In the genomic region with DNA sequence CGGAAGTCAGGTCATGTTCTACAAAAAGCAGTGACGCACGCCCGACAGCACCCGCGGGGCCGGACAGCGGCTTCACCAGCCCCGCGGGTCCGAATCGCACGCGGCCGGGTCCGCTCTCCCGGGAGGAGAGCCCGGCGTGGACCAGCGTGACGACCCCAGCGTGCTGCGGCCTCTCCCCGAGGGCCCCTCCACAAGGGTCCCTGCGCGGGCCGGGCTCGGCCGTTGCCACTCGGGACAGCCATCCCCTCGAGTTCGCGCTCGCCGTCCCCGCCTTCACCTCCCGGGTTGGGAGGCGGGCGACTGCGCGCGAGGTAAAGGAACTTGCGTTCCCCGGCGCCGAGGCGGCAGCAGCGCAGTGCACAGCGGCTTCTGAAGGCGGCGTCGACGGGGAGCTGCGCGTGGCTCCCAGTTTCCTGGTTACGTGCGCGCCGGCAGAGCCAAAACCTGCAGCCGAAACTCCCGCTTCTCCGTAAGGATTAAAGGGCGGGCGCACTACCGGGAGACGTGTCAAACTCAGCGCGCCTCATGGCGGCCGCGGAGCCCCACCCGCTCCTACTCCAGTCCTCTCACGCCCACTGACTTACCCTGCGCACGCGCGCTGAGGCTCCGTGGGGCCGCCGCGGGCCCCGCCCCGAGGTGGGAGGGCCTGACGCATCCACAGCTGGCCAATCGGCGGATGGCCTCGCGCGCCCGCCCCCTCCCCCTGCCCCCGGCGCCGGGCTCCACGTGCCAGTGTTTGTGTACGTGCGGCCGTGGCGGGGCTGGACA, we compare ENCODE assay signal across 1 cellular context.
TF ChIP-seq lines count a peak whose summit lies in the region.

No MANE protein-coding gene starts in this region.

TF ChIP-seq in HepG2, 621 proteins besides CTCF, POLR2A, EP300 and RAD21 (continued from another document and continues in another):
- TF ChIP-seq, protein P1, sequence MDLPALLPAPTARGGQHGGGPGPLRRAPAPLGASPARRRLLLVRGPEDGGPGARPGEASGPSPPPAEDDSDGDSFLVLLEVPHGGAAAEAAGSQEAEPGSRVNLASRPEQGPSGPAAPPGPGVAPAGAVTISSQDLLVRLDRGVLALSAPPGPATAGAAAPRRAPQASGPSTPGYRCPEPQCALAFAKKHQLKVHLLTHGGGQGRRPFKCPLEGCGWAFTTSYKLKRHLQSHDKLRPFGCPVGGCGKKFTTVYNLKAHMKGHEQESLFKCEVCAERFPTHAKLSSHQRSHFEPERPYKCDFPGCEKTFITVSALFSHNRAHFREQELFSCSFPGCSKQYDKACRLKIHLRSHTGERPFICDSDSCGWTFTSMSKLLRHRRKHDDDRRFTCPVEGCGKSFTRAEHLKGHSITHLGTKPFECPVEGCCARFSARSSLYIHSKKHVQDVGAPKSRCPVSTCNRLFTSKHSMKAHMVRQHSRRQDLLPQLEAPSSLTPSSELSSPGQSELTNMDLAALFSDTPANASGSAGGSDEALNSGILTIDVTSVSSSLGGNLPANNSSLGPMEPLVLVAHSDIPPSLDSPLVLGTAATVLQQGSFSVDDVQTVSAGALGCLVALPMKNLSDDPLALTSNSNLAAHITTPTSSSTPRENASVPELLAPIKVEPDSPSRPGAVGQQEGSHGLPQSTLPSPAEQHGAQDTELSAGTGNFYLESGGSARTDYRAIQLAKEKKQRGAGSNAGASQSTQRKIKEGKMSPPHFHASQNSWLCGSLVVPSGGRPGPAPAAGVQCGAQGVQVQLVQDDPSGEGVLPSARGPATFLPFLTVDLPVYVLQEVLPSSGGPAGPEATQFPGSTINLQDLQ (CRISPR knock-in tag; IDR thresholded peaks at IDR 0.05) = peak; percentile 91; the same call in 1 of the 2 replicates
- TF ChIP-seq ARNT (IDR thresholded peaks at IDR 0.05) (peak; percentile 100), KDM3A (CRISPR knock-in tag; IDR thresholded peaks at IDR 0.05; ENCODE audit: low read depth) (peak; percentile 82), SIN3A (IDR thresholded peaks at IDR 0.05; ENCODE audit: borderline replicate concordance, low read depth, low read length) (no peak; the same call in 1 of the 2 replicates), ZKSCAN5 (CRISPR knock-in tag; IDR thresholded peaks at IDR 0.05) (0 out of 2 replicates have a peak, but pooled peaks have one; percentile 38), HOXA9 (CRISPR knock-in tag; IDR thresholded peaks at IDR 0.05; ENCODE audit: borderline replicate concordance) (peak; percentile 85), ZNF737 (CRISPR knock-in tag; IDR thresholded peaks at IDR 0.05; ENCODE audit: borderline replicate concordance) (peak; percentile 97), ZNF33B (CRISPR knock-in tag; IDR thresholded peaks at IDR 0.05) (peak; percentile 86; the same call in 1 of the 2 replicates), CCAR2 (optimal IDR thresholded peaks at IDR 0.05; ENCODE audit: low read depth, low read length) (no peak), ZNF432 (CRISPR knock-in tag; IDR thresholded peaks at IDR 0.05; ENCODE audit: borderline replicate concordance) (no peak), ZSCAN21 (CRISPR knock-in tag; IDR thresholded peaks at IDR 0.05; ENCODE audit: borderline replicate concordance) (peak; percentile 99), FIP1L1 (IDR thresholded peaks at IDR 0.05; ENCODE audit: borderline replicate concordance, insufficient read depth, low read depth, low read length) (peak; percentile 85; the same call in 1 of the 2 replicates), ZNF264 (CRISPR knock-in tag; IDR thresholded peaks at IDR 0.05) (peak; percentile 85), SP2 (CRISPR knock-in tag; IDR thresholded peaks at IDR 0.05) (peak; percentile 48; the same call in 1 of the 2 replicates), ZNF530 (CRISPR knock-in tag; IDR thresholded peaks at IDR 0.05; ENCODE audit: low read depth) (peak; percentile 93; the same call in 1 of the 2 replicates), ZNF724P (CRISPR knock-in tag; IDR thresholded peaks at IDR 0.05; ENCODE audit: borderline replicate concordance) (peak; percentile 99), ZNF180 (CRISPR knock-in tag; IDR thresholded peaks at IDR 0.05; ENCODE audit: borderline replicate concordance, low read depth) (peak; percentile 90; the same call in 1 of the 2 replicates), MAF1 (CRISPR knock-in tag; IDR thresholded peaks at IDR 0.05; ENCODE audit: borderline replicate concordance) (peak; percentile 94; the same call in 1 of the 2 replicates), ZC3H13 (CRISPR knock-in tag; IDR thresholded peaks at IDR 0.05) (peak; percentile 93), KDM2A (CRISPR knock-in tag; IDR thresholded peaks at IDR 0.05; ENCODE audit: borderline replicate concordance, low read depth) (peak; percentile 98), SOX5 (CRISPR knock-in tag; IDR thresholded peaks at IDR 0.05; ENCODE audit: borderline replicate concordance) (peak; percentile 57; the same call in 1 of the 2 replicates), ELF4 (CRISPR knock-in tag; IDR thresholded peaks at IDR 0.05; ENCODE audit: borderline replicate concordance) (peak; percentile 91), BRCA1 (CRISPR knock-in tag; IDR thresholded peaks at IDR 0.05) (peak; percentile 91), ZNF878 (CRISPR knock-in tag; IDR thresholded peaks at IDR 0.05) (peak; percentile 99), ZNF746 (CRISPR knock-in tag; IDR thresholded peaks at IDR 0.05) (peak; percentile 81), MTA1 (CRISPR knock-in tag; IDR thresholded peaks at IDR 0.05; ENCODE audit: borderline replicate concordance) (peak; percentile 93), PRPF4 (IDR thresholded peaks at IDR 0.05; ENCODE audit: low read depth, low read length, poor library complexity, severe bottlenecking) (no peak), ZNF788 (CRISPR knock-in tag; IDR thresholded peaks at IDR 0.05; ENCODE audit: borderline replicate concordance) (peak; percentile 75; the same call in 1 of the 2 replicates)
- TF ChIP-seq, protein P2, sequence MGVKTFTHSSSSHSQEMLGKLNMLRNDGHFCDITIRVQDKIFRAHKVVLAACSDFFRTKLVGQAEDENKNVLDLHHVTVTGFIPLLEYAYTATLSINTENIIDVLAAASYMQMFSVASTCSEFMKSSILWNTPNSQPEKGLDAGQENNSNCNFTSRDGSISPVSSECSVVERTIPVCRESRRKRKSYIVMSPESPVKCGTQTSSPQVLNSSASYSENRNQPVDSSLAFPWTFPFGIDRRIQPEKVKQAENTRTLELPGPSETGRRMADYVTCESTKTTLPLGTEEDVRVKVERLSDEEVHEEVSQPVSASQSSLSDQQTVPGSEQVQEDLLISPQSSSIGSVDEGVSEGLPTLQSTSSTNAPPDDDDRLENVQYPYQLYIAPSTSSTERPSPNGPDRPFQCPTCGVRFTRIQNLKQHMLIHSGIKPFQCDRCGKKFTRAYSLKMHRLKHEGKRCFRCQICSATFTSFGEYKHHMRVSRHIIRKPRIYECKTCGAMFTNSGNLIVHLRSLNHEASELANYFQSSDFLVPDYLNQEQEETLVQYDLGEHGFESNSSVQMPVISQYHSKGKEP (CRISPR knock-in tag; IDR thresholded peaks at IDR 0.05) = peak; percentile 30; the same call in 1 of the 2 replicates
- TF ChIP-seq, protein P3, sequence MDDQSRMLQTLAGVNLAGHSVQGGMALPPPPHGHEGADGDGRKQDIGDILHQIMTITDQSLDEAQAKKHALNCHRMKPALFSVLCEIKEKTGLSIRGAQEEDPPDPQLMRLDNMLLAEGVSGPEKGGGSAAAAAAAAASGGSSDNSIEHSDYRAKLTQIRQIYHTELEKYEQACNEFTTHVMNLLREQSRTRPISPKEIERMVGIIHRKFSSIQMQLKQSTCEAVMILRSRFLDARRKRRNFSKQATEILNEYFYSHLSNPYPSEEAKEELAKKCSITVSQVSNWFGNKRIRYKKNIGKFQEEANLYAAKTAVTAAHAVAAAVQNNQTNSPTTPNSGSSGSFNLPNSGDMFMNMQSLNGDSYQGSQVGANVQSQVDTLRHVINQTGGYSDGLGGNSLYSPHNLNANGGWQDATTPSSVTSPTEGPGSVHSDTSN (CRISPR knock-in tag; IDR thresholded peaks at IDR 0.05; ENCODE audit: borderline replicate concordance) = 0 out of 2 replicates have a peak, but pooled peaks have one; percentile 69
- TF ChIP-seq, protein P4, sequence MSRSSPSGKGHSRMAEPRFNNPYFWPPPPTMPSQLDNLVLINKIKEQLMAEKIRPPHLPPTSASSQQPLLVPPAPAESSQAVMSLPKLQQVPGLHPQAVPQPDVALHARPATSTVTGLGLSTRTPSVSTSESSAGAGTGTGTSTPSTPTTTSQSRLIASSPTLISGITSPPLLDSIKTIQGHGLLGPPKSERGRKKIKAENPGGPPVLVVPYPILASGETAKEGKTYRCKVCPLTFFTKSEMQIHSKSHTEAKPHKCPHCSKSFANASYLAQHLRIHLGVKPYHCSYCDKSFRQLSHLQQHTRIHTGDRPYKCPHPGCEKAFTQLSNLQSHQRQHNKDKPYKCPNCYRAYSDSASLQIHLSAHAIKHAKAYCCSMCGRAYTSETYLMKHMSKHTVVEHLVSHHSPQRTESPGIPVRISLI (CRISPR knock-in tag; IDR thresholded peaks at IDR 0.05; ENCODE audit: borderline replicate concordance) = 0 out of 2 replicates have a peak, but pooled peaks have one; percentile 37
- TF ChIP-seq, protein P5, sequence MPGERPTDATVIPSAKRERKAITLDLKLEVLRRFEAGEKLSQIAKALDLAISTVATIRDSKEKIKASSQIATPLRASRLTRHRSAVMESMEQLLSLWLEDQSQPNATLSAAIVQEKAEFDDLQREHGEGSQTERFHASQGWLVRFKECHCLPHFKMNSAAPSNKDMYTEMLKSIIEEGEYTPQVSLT (CRISPR knock-in tag; IDR thresholded peaks at IDR 0.05; ENCODE audit: borderline replicate concordance, low read depth) = peak; percentile 96
- TF ChIP-seq, protein P6, sequence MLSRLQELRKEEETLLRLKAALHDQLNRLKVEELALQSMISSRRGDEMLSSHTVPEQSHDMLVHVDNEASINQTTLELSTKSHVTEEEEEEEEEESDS (CRISPR knock-in tag; IDR thresholded peaks at IDR 0.05; ENCODE audit: borderline replicate concordance) = peak; percentile 86
- TF ChIP-seq, protein P7, sequence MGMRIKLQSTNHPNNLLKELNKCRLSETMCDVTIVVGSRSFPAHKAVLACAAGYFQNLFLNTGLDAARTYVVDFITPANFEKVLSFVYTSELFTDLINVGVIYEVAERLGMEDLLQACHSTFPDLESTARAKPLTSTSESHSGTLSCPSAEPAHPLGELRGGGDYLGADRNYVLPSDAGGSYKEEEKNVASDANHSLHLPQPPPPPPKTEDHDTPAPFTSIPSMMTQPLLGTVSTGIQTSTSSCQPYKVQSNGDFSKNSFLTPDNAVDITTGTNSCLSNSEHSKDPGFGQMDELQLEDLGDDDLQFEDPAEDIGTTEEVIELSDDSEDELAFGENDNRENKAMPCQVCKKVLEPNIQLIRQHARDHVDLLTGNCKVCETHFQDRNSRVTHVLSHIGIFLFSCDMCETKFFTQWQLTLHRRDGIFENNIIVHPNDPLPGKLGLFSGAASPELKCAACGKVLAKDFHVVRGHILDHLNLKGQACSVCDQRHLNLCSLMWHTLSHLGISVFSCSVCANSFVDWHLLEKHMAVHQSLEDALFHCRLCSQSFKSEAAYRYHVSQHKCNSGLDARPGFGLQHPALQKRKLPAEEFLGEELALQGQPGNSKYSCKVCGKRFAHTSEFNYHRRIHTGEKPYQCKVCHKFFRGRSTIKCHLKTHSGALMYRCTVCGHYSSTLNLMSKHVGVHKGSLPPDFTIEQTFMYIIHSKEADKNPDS (CRISPR knock-in tag; IDR thresholded peaks at IDR 0.05) = peak; percentile 96
- TF ChIP-seq, protein P8, sequence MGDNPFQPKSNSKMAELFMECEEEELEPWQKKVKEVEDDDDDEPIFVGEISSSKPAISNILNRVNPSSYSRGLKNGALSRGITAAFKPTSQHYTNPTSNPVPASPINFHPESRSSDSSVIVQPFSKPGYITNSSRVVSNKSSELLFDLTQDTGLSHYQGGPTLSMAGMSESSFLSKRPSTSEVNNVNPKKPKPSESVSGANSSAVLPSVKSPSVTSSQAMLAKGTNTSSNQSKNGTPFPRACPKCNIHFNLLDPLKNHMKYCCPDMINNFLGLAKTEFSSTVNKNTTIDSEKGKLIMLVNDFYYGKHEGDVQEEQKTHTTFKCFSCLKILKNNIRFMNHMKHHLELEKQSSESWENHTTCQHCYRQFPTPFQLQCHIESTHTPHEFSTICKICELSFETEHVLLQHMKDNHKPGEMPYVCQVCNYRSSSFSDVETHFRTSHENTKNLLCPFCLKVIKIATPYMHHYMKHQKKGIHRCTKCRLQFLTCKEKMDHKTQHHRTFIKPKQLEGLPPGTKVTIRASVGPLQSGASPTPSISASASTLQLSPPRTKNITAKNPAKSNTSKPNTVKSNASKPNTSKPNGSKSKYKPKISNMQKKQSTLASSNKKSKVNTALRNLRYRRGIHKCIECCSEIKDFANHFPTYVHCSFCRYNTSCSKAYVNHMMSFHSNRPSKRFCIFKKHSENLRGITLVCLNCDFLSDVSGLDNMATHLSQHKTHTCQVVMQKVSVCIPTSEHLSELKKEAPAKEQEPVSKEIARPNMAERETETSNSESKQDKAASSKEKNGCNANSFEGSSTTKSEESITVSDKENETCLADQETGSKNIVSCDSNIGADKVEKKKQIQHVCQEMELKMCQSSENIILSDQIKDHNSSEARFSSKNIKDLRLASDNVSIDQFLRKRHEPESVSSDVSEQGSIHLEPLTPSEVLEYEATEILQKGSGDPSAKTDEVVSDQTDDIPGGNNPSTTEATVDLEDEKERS (CRISPR knock-in tag; IDR thresholded peaks at IDR 0.05) = peak; percentile 75
- TF ChIP-seq, protein P9, sequence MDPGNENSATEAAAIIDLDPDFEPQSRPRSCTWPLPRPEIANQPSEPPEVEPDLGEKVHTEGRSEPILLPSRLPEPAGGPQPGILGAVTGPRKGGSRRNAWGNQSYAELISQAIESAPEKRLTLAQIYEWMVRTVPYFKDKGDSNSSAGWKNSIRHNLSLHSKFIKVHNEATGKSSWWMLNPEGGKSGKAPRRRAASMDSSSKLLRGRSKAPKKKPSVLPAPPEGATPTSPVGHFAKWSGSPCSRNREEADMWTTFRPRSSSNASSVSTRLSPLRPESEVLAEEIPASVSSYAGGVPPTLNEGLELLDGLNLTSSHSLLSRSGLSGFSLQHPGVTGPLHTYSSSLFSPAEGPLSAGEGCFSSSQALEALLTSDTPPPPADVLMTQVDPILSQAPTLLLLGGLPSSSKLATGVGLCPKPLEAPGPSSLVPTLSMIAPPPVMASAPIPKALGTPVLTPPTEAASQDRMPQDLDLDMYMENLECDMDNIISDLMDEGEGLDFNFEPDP (CRISPR knock-in tag; conservative IDR thresholded peaks at IDR 0.05) = no peak
